ENCODE assay signal across 8 cellular contexts in the genomic region with DNA sequence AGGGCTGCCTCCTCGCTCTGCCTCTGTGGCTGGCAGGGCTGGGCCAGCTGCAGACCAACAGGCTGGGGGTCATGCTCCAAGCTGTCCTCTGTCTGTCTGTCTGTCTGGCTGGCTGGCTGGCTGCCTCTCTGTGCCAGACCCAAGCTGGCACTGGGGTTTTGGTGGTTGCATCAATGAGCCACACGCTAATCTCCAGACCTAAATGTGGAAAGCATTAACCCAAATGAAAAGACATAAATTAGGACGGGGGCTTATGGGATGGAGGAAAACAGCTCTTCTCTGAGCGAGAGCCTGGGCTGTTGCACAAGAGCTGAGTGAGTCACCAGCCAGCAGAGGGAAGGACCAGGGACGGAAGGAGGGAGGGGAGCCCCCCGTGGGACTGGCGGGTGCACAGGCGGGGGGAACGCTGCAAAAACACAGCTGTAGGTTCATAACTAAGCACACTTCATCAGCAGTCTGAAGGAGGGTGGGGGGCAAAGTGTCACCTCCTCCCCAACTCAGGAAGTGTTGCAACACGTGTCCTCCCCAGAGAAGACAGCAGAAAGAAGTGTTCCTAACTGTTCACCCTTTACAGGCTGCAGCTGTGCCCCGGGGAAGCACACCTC.
DNase-seq lines count a peak whose midpoint lies in the region; ATAC-seq and TF ChIP-seq lines count a peak whose summit lies in the region.

No MANE protein-coding gene starts in this region.

- no peaks in the 10 kb centered on the region for H3K79me2 ChIP-seq in osteoblast (ENCODE audit: insufficient read depth, low read length)

- no peak for TF ChIP-seq POLR2A in thyroid gland (IDR thresholded peaks at IDR 0.05)

- H4K20me1 ChIP-seq in osteoblast (ENCODE audit: insufficient read depth, low read length), result no peaks in the 10 kb centered on the region

- H3K27me3 ChIP-seq in osteoblast (ENCODE audit: insufficient read depth, low read length) (no peaks in the 10 kb centered on the region), thyroid gland (no peaks in the 10 kb centered on the region)

- intact Hi-C loops in thyroid gland (cut with DNase I), result no loop called here

- TF ChIP-seq CTCF in fibroblast of pulmonary artery (IDR thresholded peaks at IDR 0.05; ENCODE audit: low read length, missing control alignments) (no peak), osteoblast (IDR thresholded peaks at IDR 0.05; ENCODE audit: extremely low read depth, low read depth, low read length) (no peak), thyroid gland (IDR thresholded peaks at IDR 0.05) (no peak)

- H3K4me1 ChIP-seq in osteoblast (ENCODE audit: insufficient read depth, low read length), result peaks cover 9% of the 10 kb centered on the region
- H3K4me1 ChIP-seq in thyroid gland, result peaks cover 0 to 15% of the 10 kb centered on the region in 2 donors

- DNase-seq in A172 (ENCODE audit: low spot score) (peak; percentile 87), NCI-H460 (ENCODE audit: extremely low read depth, low read depth) (peak; percentile 47), fibroblast of pulmonary artery (ENCODE audit: low read depth) (peak; percentile 97), osteoblast (ENCODE audit: insufficient read length, low spot score, missing footprints) (peak; percentile 96), thyroid gland (peak; percentile 52 to 55)
- DNase-seq in activated T-cell treated with anti-CD3 and anti-CD28 coated beads, Interleukin-2, amount 50 U/mL, for 48 hours, result peak; percentile 60 to 64

- peak; percentile 40 for ATAC-seq in GM21390 (IDR thresholded peaks at IDR 0.05; ENCODE audit: unreplicated experiment)
- ATAC-seq in HG02571 (IDR thresholded peaks at IDR 0.05; ENCODE audit: unreplicated experiment), result no peak

- 23 to 28% methylated on average over 10 to 11 of the region's 11 CpGs for WGBS in thyroid gland, 2 donors

- peak overlapping the region; percentile 36 for H3K4me3 ChIP-seq in fibroblast of pulmonary artery (replicated peaks; ENCODE audit: low read depth, low read length)
- peak overlapping the region; percentile 30 for H3K4me3 ChIP-seq in osteoblast (ENCODE audit: insufficient read depth, low read length)
- H3K4me3 ChIP-seq in thyroid gland (replicated peaks in 1 of 3), result no peak overlapping the region

- H3K27ac ChIP-seq in osteoblast (ENCODE audit: low read depth, low read length), result peak overlapping the region; percentile 91
- H3K27ac ChIP-seq in thyroid gland, result peak overlapping the region; percentile 46 to 70 (median 59)

- H2AFZ ChIP-seq in osteoblast (ENCODE audit: low read length), result peak overlapping the region; percentile 51

- no peaks in the 10 kb centered on the region for H3K36me3 ChIP-seq in osteoblast (ENCODE audit: insufficient read depth, low read length)
- no peaks in the 10 kb centered on the region for H3K36me3 ChIP-seq in thyroid gland

- no peaks in the 10 kb centered on the region for H3K9me3 ChIP-seq in osteoblast (ENCODE audit: low read depth, low read length)
- no peaks in the 10 kb centered on the region for H3K9me3 ChIP-seq in thyroid gland

- H3K4me2 ChIP-seq in osteoblast (ENCODE audit: insufficient read depth, low read length), result peak overlapping the region; percentile 74

Comparison
In these comparisons a context has a peak if more than half of its experiments do, and no peak if none do; other contexts are left out.
1. DNase-seq: peak in every context shown above with its lines; median percentile 97 in fibroblast of pulmonary artery; 96 in osteoblast; 87 in A172; 62 in activated T-cell treated with anti-CD3 and anti-CD28 coated beads, Interleukin-2, amount 50 U/mL, for 48 hours; 54 in thyroid gland; 47 in NCI-H460.
2. H3K4me3 ChIP-seq: peak in fibroblast of pulmonary artery (single experiment) and osteoblast (single experiment); none in thyroid gland (0 of 3).